ENCODE assay signal across 20 cellular contexts in genomic region chr1:156089704-156090103, GRCh38. TPM values are rescaled to one million over a fixed set of nuclear protein-coding genes. Genes with fewer than 3 reads are reported as not detected.
DNase-seq lines count a peak whose midpoint lies in the region; ATAC-seq, FAIRE-seq and TF ChIP-seq lines count a peak whose summit lies in the region.
"Had no signal": no experiment of that assay in that cellular context is flagged by ENCODE, and none has a peak within 500 bp of the region (broad histone marks: within the 10 kb centered on the region; RNA-seq: fewer than 3 reads in every experiment).

No MANE protein-coding gene starts in this region.

- H3K27me3 ChIP-seq in A673 (replicated peaks; ENCODE audit: insufficient read depth, low read depth, low read length, poor library complexity) (no peaks in the 10 kb centered on the region), H7 (ENCODE audit: control insufficient read depth, insufficient read depth, low read length) (no peaks in the 10 kb centered on the region), GM12878 (replicated peaks in 1 of 2; ENCODE audit: control insufficient read depth in 2 of 2, insufficient read depth in 2 of 2, low read length in 1 of 2) (no peaks in the 10 kb centered on the region)
- H3K27me3 ChIP-seq: colonic mucosa, testis had no signal

- CTCF ChIA-PET in A673 (lab: Charles Lee) = interaction anchor here (1.4 to 2.3 kb wide), 2 partner anchors 40 to 136 kb away, joined by 3 to 11 read pairs; no protein-coding TSS in a partner anchor
- CTCF ChIA-PET in GM12878 (lab: Yijun Ruan, JAX) = interaction anchor here (0.7 to 21.5 kb wide), 8 partner anchors 10 to 229 kb away, joined by 3 to 1294 read pairs (median 11); partner anchors contain the start of gene LMNA

- H3K4me1 ChIP-seq in A673 (ENCODE audit: insufficient read depth, low read length, poor library complexity, severe bottlenecking) (peaks cover 16% of the 10 kb centered on the region), GM12878 (ENCODE audit: control insufficient read depth, insufficient read depth, low read length) (no peaks in the 10 kb centered on the region)
- H3K4me1 ChIP-seq: colonic mucosa had no signal

- no TSS peak for BruUV-seq in A673 (replicated peaks; lab: Mats Ljungman, UMichigan)
- no TSS peak for BruUV-seq in GM12878 (replicated peaks; lab: Mats Ljungman, UMichigan)

- TF ChIP-seq CTCF in A673 (conservative IDR thresholded peaks at IDR 0.05; ENCODE audit: low read depth, low read length) (no peak), GM12878 (IDR thresholded peaks at IDR 0.05 in 2 of 3, conservative IDR thresholded peaks at IDR 0.05 in 1 of 3; ENCODE audit: control insufficient read depth in 2 of 3, extremely low read depth in 1 of 3, insufficient read depth in 1 of 3, low read depth in 3 of 3, low read length in 3 of 3) (no peak)

- H3K79me2 ChIP-seq in GM12878 (ENCODE audit: control insufficient read depth, insufficient read depth, low read length) = no peaks in the 10 kb centered on the region

- POLR2A ChIA-PET in A673 (lab: Charles Lee; ENCODE audit: low non-redundant PET) = no interaction called here
- POLR2A ChIA-PET in GM12878 (lab: Charles Lee) = interaction anchor here (0.6 to 0.8 kb wide), 3 partner anchors 10 to 838 kb away, joined by 3 to 4 read pairs (median 3); no protein-coding TSS in a partner anchor

- ATAC-seq in GM12878 = no peak
- ATAC-seq in GM18511 (IDR thresholded peaks at IDR 0.05; ENCODE audit: unreplicated experiment) = no peak

- FAIRE-seq in GM12878 (lab: Jason Lieb, UNC) = no peak

- H3K4me2 ChIP-seq in GM12878 (ENCODE audit: control insufficient read depth, insufficient read depth) = no peak overlapping the region

- peak overlapping the region; percentile 41 for H3K27ac ChIP-seq in A673 (ENCODE audit: low read depth, low read length, poor library complexity, severe bottlenecking)
- no peak overlapping the region for H3K27ac ChIP-seq in GM12878 (ENCODE audit: control insufficient read depth, insufficient read depth)
- H3K27ac ChIP-seq: C4-2B, colonic mucosa, testis had no signal

- in situ Hi-C loops in GM12878 (cut with MboI) = loop anchor here (5.0 kb wide), 2 partner anchors 43 to 133 kb away; no protein-coding TSS in a partner anchor

- no peak overlapping the region for H2AFZ ChIP-seq in GM12878 (ENCODE audit: control insufficient read depth, low read depth, low read length)

- no peak for DNase-seq in A673 (ENCODE audit: low spot score)
- DNase-seq in H7 = peak; percentile 49
- DNase-seq in NCI-H524 treated with DMSO at 0.1 percent for 48 hours (lab: John Stamatoyannopoulos, UW) = peak; percentile 45
- no peak for DNase-seq in GM12878 (ENCODE audit: low read depth, low spot score)
- no peak for DNase-seq in T1000 (lab: John Stamatoyannopoulos, UW)
- DNase-seq in iPS-NIHi7 (ENCODE audit: extremely low spot score) = no peak
- no peak for DNase-seq in pons (ENCODE audit: low spot score)
- DNase-seq: activated naive CD8-positive, alpha-beta T cell treated with anti-CD3 and anti-CD28 coated beads for 36 hours; colonic mucosa; GOT3; left cardiac atrium; NCI-H1105 had no signal

- no peak for TF ChIP-seq POLR2A in GM12878 (IDR thresholded peaks at IDR 0.05; ENCODE audit: low read depth, low read length)

- H3K36me3 ChIP-seq in A673 (ENCODE audit: insufficient read depth, low read length, poor library complexity, severe bottlenecking) (no peaks in the 10 kb centered on the region), H7 (replicated peaks; ENCODE audit: control insufficient read depth, insufficient read depth, low read length) (no peaks in the 10 kb centered on the region; the same call in 1 of the 2 replicates), GM12878 (ENCODE audit: control insufficient read depth in 2 of 2, insufficient read depth in 2 of 2, low read length in 1 of 2) (no peaks in the 10 kb centered on the region)
- H3K36me3 ChIP-seq: colonic mucosa had no signal

- H4K20me1 ChIP-seq in GM12878 (ENCODE audit: control insufficient read depth, insufficient read depth) = no peaks in the 10 kb centered on the region

- H3K4me3 ChIP-seq in A673 (ENCODE audit: low read depth, low read length, poor library complexity, severe bottlenecking) (no peak overlapping the region), H7 (ENCODE audit: insufficient read depth, low read depth, low read length) (no peak overlapping the region), GM12878 (no peak overlapping the region)
- H3K4me3 ChIP-seq: colonic mucosa, testis had no signal

- H3K9me3 ChIP-seq in A673 (ENCODE audit: low read depth, low read length, poor library complexity, severe bottlenecking) = no peaks in the 10 kb centered on the region
- H3K9me3 ChIP-seq in GM12878 (replicated peaks; ENCODE audit: control insufficient read depth, insufficient read depth, low read length) = no peaks in the 10 kb centered on the region
- H3K9me3 ChIP-seq: colonic mucosa, testis had no signal

- intact Hi-C loops in A673 (cut with micrococcal nuclease; ENCODE audit: unreplicated experiment) (loop anchor here (1.0 to 5.0 kb wide), 3 partner anchors 41 to 136 kb away; partner anchors contain the start of gene PMF1), GM12878 (cut with micrococcal nuclease; ENCODE audit: unreplicated experiment) (loop anchor here (1.0 to 10.0 kb wide), 3 partner anchors 41 to 195 kb away; partner anchors contain the start of genes SMG5 and TMEM79)

- TF ChIP-seq EP300 in GM12878 (IDR thresholded peaks at IDR 0.05; ENCODE audit: borderline replicate concordance in 1 of 2, control insufficient read depth in 1 of 2, low read depth in 2 of 2, low read length in 2 of 2) = no peak

- WGBS in GM12878 (ENCODE audit: insufficient coverage, insufficient replicate concordance, low lambda C conversion rate, missing lambda C conversion rate) = 13% methylated on average over 6 of the region's 6 CpGs

- RAD21 ChIA-PET in GM12878 (lab: Charles Lee; ENCODE audit: unreplicated experiment) = interaction anchor here (0.8 to 22.4 kb wide), 2 partner anchors 32 to 45 kb away, joined by 4 to 695 read pairs; partner anchors contain the start of gene LMNA

- no peak for TF ChIP-seq RAD21 in GM12878 (IDR thresholded peaks at IDR 0.05; ENCODE audit: insufficient read depth, low read depth, low read length)

- SMC1A ChIA-PET in GM12878 (lab: Charles Lee; ENCODE audit: uncharacterized antibody, unreplicated experiment) = interaction anchor here (0.7 to 23.8 kb wide), 4 partner anchors 35 to 128 kb away, joined by 3 to 874 read pairs (median 4); partner anchors contain the start of gene LMNA

- no peak overlapping the region for H3K9ac ChIP-seq in GM12878 (ENCODE audit: control insufficient read depth, insufficient read depth, low read length)

RNA-seq across cellular contexts. Expression of gene MEX3A, which starts 7.4 kb away (rescaled TPM):
- total RNA-seq in A673 (2021) (90.0 and 92.5 TPM in 2 replicates), GM12878 (2014; rRNA removed) (1.6 and 2.1 TPM in 2 replicates), GM12878 (2014; rRNA removed; fragmentation: Illumina TruSeq; extraction: Trizol) (1.6 and 1.8 TPM in 2 replicates), GM12878 (2021) (5.1 and 5.9 TPM in 2 replicates)
- total RNA-seq in H7 (2014; rRNA removed; shearing (Covaris generic)) = 52.7 and 65.2 TPM in 2 replicates
- 6.4 and 6.6 TPM in 2 replicates for total RNA-seq in GM12878 (2013; cell fraction: nucleolus; rRNA removed)
- polyA plus RNA-seq in GM12878 (2011; ENCODE audit: low read depth) = 0.37 TPM
- polyA plus RNA-seq in GM12878 (2011; rRNA removed) (2.3 and 2.8 TPM in 2 replicates), GM12878 (2014; fragmentation: Illumina TruSeq; extraction: Trizol) (3.2 and 4.0 TPM in 2 replicates), GM12878 (2014; fragmentation: Nextera tagmentation; extraction: Ambion mirVana) (under 1 TPM; 0.11 to 0.27 TPM), GM12878 (2014; rRNA removed) (3.2 and 3.3 TPM in 2 replicates), GM12878 (2016; fragmentation: Nextera tagmentation; extraction: Ambion mirVana) (under 1 TPM; 0.48 to 0.49 TPM)
- 5.1 and 5.8 TPM in 2 replicates for polyA plus RNA-seq in GM12878 (2011; cell fraction: cytosol; rRNA removed)
- 7.3 and 9.3 TPM in 2 replicates for polyA plus RNA-seq in GM12878 (2011; cell fraction: nucleus; rRNA removed)
- 0.89 and 1.00 TPM in 2 replicates for polyA plus RNA-seq in GM12878 (2012)
- polyA minus RNA-seq in GM12878 (2011; rRNA and poly(A)+ RNA removed) = 3.7 and 6.0 TPM in 2 replicates
- 4.8 and 6.2 TPM in 2 replicates for polyA minus RNA-seq in GM12878 (2011; cell fraction: cytosol; rRNA and poly(A)+ RNA removed)
- polyA minus RNA-seq in GM12878 (2011; cell fraction: nucleus; rRNA and poly(A)+ RNA removed) = 3.5 and 5.5 TPM in 2 replicates

RNA-seq across cellular contexts. Expression of gene LMNA, which starts 24.8 kb away (rescaled TPM):
- total RNA-seq in A673 (2021) = 204 and 225 TPM in 2 replicates
- 101 and 119 TPM in 2 replicates for total RNA-seq in H7 (2014; rRNA removed; shearing (Covaris generic))
- total RNA-seq in GM12878 (2013; cell fraction: nucleolus; rRNA removed) = 58.3 and 77.1 TPM in 2 replicates
- total RNA-seq in GM12878 (2014; rRNA removed) = 130 and 136 TPM in 2 replicates
- total RNA-seq in GM12878 (2014; rRNA removed; fragmentation: Illumina TruSeq; extraction: Trizol) = 31.6 and 35.1 TPM in 2 replicates
- total RNA-seq in GM12878 (2021) = 188 and 189 TPM in 2 replicates
- polyA plus RNA-seq in GM12878 (2011; ENCODE audit: low read depth) = 30.2 TPM
- 37.3 and 52.9 TPM in 2 replicates for polyA plus RNA-seq in GM12878 (2011; rRNA removed)
- 76.4 and 82.6 TPM in 2 replicates for polyA plus RNA-seq in GM12878 (2011; cell fraction: cytosol; rRNA removed)
- 164 and 324 TPM in 2 replicates for polyA plus RNA-seq in GM12878 (2011; cell fraction: nucleus; rRNA removed)
- polyA plus RNA-seq in GM12878 (2012) = 32.4 and 54.8 TPM in 2 replicates
- polyA plus RNA-seq in GM12878 (2014; fragmentation: Illumina TruSeq; extraction: Trizol) = 9.6 and 30.1 TPM in 2 replicates
- polyA plus RNA-seq in GM12878 (2014; fragmentation: Nextera tagmentation; extraction: Ambion mirVana) = 1 to 10 TPM in 1 of 2 experiments, under 1 TPM in 1; 0.42 to 6.0 TPM
- 101 and 109 TPM in 2 replicates for polyA plus RNA-seq in GM12878 (2014; rRNA removed)
- 100 to 1,000 TPM; 320 to 334 TPM for polyA plus RNA-seq in GM12878 (2016; fragmentation: Nextera tagmentation; extraction: Ambion mirVana)
- 42.8 and 77.1 TPM in 2 replicates for polyA minus RNA-seq in GM12878 (2011; rRNA and poly(A)+ RNA removed)
- 30.6 and 41.6 TPM in 2 replicates for polyA minus RNA-seq in GM12878 (2011; cell fraction: cytosol; rRNA and poly(A)+ RNA removed)
- polyA minus RNA-seq in GM12878 (2011; cell fraction: nucleus; rRNA and poly(A)+ RNA removed) = 32.8 and 46.7 TPM in 2 replicates

RNA-seq across cellular contexts. Expression of gene RAB25, which starts 28.7 kb away (rescaled TPM):
- 0.47 and 0.66 TPM in 2 replicates for total RNA-seq in A673 (2021)
- 18.3 and 27.6 TPM in 2 replicates for total RNA-seq in H7 (2014; rRNA removed; shearing (Covaris generic))
- total RNA-seq in GM12878 (2013; cell fraction: nucleolus; rRNA removed) = not detected in 2 replicates
- not detected in 2 replicates for total RNA-seq in GM12878 (2014; rRNA removed)
- not detected in 2 replicates for total RNA-seq in GM12878 (2014; rRNA removed; fragmentation: Illumina TruSeq; extraction: Trizol)
- total RNA-seq in GM12878 (2021) = 0.29 and 0.36 TPM in 2 replicates
- not detected for polyA plus RNA-seq in GM12878 (2011; ENCODE audit: low read depth)
- 0.22 and 0.45 TPM in 2 replicates for polyA plus RNA-seq in GM12878 (2011; rRNA removed)
- polyA plus RNA-seq in GM12878 (2011; cell fraction: cytosol; rRNA removed) = 0.39 and 0.52 TPM in 2 replicates
- 0.25 TPM in 2 replicates for polyA plus RNA-seq in GM12878 (2011; cell fraction: nucleus; rRNA removed)
- polyA plus RNA-seq in GM12878 (2012) = 0.18 TPM in 1 of 2 replicates, not detected in the other
- polyA plus RNA-seq in GM12878 (2014; fragmentation: Illumina TruSeq; extraction: Trizol) = 0.16 TPM in 1 of 2 replicates, not detected in the other
- polyA plus RNA-seq in GM12878 (2014; fragmentation: Nextera tagmentation; extraction: Ambion mirVana) = not detected
- polyA plus RNA-seq in GM12878 (2014; rRNA removed) = 0.44 TPM in 1 of 2 replicates, not detected in the other
- polyA plus RNA-seq in GM12878 (2016; fragmentation: Nextera tagmentation; extraction: Ambion mirVana) = not detected
- 0.22 and 1.2 TPM in 2 replicates for polyA minus RNA-seq in GM12878 (2011; rRNA and poly(A)+ RNA removed)
- not detected in 2 replicates for polyA minus RNA-seq in GM12878 (2011; cell fraction: cytosol; rRNA and poly(A)+ RNA removed)
- polyA minus RNA-seq in GM12878 (2011; cell fraction: nucleus; rRNA and poly(A)+ RNA removed) = not detected in 2 replicates
- total RNA-seq: fibroblast of lung; left cardiac atrium; mesenteric fat pad; natural killer cell treated with Interleukin-12 subunit alpha and Interleukin-12 subunit beta and Interleukin-15 and Interleukin-18, amount 100 ng/mL, for 72 hours; posterior vena cava; RPMI7951 had no signal
- polyA plus RNA-seq: fibroblast of lung had no signal

RNA-seq across cellular contexts. Expression of gene LAMTOR2, which starts 35.1 kb away (rescaled TPM):
- 52.0 and 63.6 TPM in 2 replicates for total RNA-seq in A673 (2021)
- total RNA-seq in H7 (2014; rRNA removed; shearing (Covaris generic)) = 58.0 and 74.1 TPM in 2 replicates
- 9.0 and 11.7 TPM in 2 replicates for total RNA-seq in GM12878 (2013; cell fraction: nucleolus; rRNA removed)
- 76.3 and 90.3 TPM in 2 replicates for total RNA-seq in GM12878 (2014; rRNA removed)
- 77.3 and 80.2 TPM in 2 replicates for total RNA-seq in GM12878 (2014; rRNA removed; fragmentation: Illumina TruSeq; extraction: Trizol)
- 73.5 and 73.9 TPM in 2 replicates for total RNA-seq in GM12878 (2021)
- polyA plus RNA-seq in GM12878 (2011; ENCODE audit: low read depth) = 65.1 TPM
- 37.4 and 72.0 TPM in 2 replicates for polyA plus RNA-seq in GM12878 (2011; rRNA removed)
- polyA plus RNA-seq in GM12878 (2011; cell fraction: cytosol; rRNA removed) = 132 and 162 TPM in 2 replicates
- 58.7 and 59.5 TPM in 2 replicates for polyA plus RNA-seq in GM12878 (2011; cell fraction: nucleus; rRNA removed)
- polyA plus RNA-seq in GM12878 (2012) = 58.4 and 65.5 TPM in 2 replicates
- polyA plus RNA-seq in GM12878 (2014; fragmentation: Illumina TruSeq; extraction: Trizol) = 34.9 and 71.9 TPM in 2 replicates
- polyA plus RNA-seq in GM12878 (2014; fragmentation: Nextera tagmentation; extraction: Ambion mirVana) = 100 to 1,000 TPM; 225 to 264 TPM
- 104 and 123 TPM in 2 replicates for polyA plus RNA-seq in GM12878 (2014; rRNA removed)
- polyA plus RNA-seq in GM12878 (2016; fragmentation: Nextera tagmentation; extraction: Ambion mirVana) = 100 to 1,000 TPM; 139 to 160 TPM
- 31.7 and 56.7 TPM in 2 replicates for polyA minus RNA-seq in GM12878 (2011; rRNA and poly(A)+ RNA removed)
- 13.7 and 14.2 TPM in 2 replicates for polyA minus RNA-seq in GM12878 (2011; cell fraction: cytosol; rRNA and poly(A)+ RNA removed)
- 16.6 and 17.5 TPM in 2 replicates for polyA minus RNA-seq in GM12878 (2011; cell fraction: nucleus; rRNA and poly(A)+ RNA removed)

RNA-seq across cellular contexts. Expression of gene UBQLN4, which starts 36.1 kb away (rescaled TPM):
- total RNA-seq in A673 (2021) = 66.6 and 75.2 TPM in 2 replicates
- 64.6 and 66.3 TPM in 2 replicates for total RNA-seq in H7 (2014; rRNA removed; shearing (Covaris generic))
- total RNA-seq in GM12878 (2013; cell fraction: nucleolus; rRNA removed) = 18.7 and 22.9 TPM in 2 replicates
- total RNA-seq in GM12878 (2014; rRNA removed) = 18.7 and 19.6 TPM in 2 replicates
- 14.9 and 15.9 TPM in 2 replicates for total RNA-seq in GM12878 (2014; rRNA removed; fragmentation: Illumina TruSeq; extraction: Trizol)
- 31.9 and 37.3 TPM in 2 replicates for total RNA-seq in GM12878 (2021)
- 10.7 TPM for polyA plus RNA-seq in GM12878 (2011; ENCODE audit: low read depth)
- polyA plus RNA-seq in GM12878 (2011; rRNA removed) = 32.5 and 44.6 TPM in 2 replicates
- polyA plus RNA-seq in GM12878 (2011; cell fraction: cytosol; rRNA removed) = 46.6 and 47.7 TPM in 2 replicates
- polyA plus RNA-seq in GM12878 (2011; cell fraction: nucleus; rRNA removed) = 58.1 and 61.3 TPM in 2 replicates
- polyA plus RNA-seq in GM12878 (2012) = 16.0 and 17.0 TPM in 2 replicates
- 24.9 and 27.3 TPM in 2 replicates for polyA plus RNA-seq in GM12878 (2014; fragmentation: Illumina TruSeq; extraction: Trizol)
- 10 to 100 TPM; 10.0 to 17.3 TPM for polyA plus RNA-seq in GM12878 (2014; fragmentation: Nextera tagmentation; extraction: Ambion mirVana)
- polyA plus RNA-seq in GM12878 (2014; rRNA removed) = 31.2 and 32.8 TPM in 2 replicates
- 10 to 100 TPM; 18.9 to 20.6 TPM for polyA plus RNA-seq in GM12878 (2016; fragmentation: Nextera tagmentation; extraction: Ambion mirVana)
- 41.8 and 53.6 TPM in 2 replicates for polyA minus RNA-seq in GM12878 (2011; rRNA and poly(A)+ RNA removed)
- 19.4 and 19.9 TPM in 2 replicates for polyA minus RNA-seq in GM12878 (2011; cell fraction: cytosol; rRNA and poly(A)+ RNA removed)
- 9.3 and 15.1 TPM in 2 replicates for polyA minus RNA-seq in GM12878 (2011; cell fraction: nucleus; rRNA and poly(A)+ RNA removed)

Comparison
In these comparisons a context has a peak if more than half of its experiments do, and no peak if none do; other contexts are left out.
1. DNase-seq: peak in H7 (single experiment) and NCI-H524 treated with DMSO at 0.1 percent for 48 hours (single experiment); none in A673 (single experiment), GM12878 (single experiment), T1000 (single experiment), iPS-NIHi7 (single experiment) and pons (single experiment).
2. RNA of gene RAB25, which starts 28.7 kb away (total RNA-seq): 18.3 to 27.6 TPM in H7; 0.47 to 0.66 TPM in A673 and 0.29 to 0.36 TPM in GM12878; every median in the first group is over 10 times any median in the second.